In the genomic region with DNA sequence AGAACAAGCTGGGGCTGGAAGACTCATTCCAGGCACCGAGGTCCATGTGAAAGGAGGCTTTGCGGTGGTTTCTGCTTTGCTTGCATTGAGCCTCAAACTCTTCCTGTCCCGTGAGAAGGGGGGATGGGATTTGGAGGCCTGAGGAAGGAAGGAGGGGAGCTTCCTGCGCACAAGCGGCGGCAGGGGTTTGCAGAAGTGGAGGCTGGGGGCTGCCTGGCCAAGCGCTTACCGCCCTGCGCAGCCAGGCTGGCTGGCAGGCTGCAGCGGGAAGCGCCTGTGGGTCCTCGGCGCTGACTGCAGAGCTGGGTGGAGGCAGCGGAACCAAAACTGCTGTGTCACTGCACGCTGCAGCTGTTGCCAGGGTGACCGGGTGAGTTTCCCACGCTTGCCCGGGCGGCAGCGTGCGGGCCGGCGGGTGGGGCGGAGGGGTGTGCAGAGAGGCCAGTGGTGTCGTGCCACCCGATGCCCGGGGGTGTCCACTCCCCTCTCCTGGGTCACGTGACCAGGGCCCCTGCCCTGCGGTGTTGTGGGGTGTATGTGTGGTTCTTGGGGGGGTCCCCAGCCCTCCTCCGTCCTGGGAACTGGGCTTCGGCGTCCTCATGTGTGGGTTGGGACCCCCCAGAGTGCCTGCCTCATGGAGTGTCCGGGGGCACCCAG, we compare ENCODE assay signal across 8 cellular contexts.
DNase-seq lines count a peak whose midpoint lies in the region; ATAC-seq and TF ChIP-seq lines count a peak whose summit lies in the region.

No MANE protein-coding gene starts in this region.

- no peaks in the 10 kb centered on the region for H3K9me3 Mint-ChIP-seq in CD8-positive, alpha-beta memory T cell

- no peaks in the 10 kb centered on the region for H3K9me3 ChIP-seq in CD8-positive, alpha-beta memory T cell (ENCODE audit: low read length)
- no peaks in the 10 kb centered on the region for H3K9me3 ChIP-seq in neutrophil
- no peaks in the 10 kb centered on the region for H3K9me3 ChIP-seq in stomach smooth muscle (ENCODE audit: control insufficient read depth in 2 of 2, low read length in 2 of 2)

- H3K27ac ChIP-seq in CD8-positive, alpha-beta memory T cell (ENCODE audit: low read depth, low read length): peak overlapping the region; percentile 29
- H3K27ac ChIP-seq in neutrophil (peak overlapping the region; percentile 100), stomach smooth muscle (ENCODE audit: low read length) (peak overlapping the region; percentile 24)

- H3K4me1 ChIP-seq in CD8-positive, alpha-beta memory T cell (ENCODE audit: insufficient read depth, low read length): peaks cover 52% of the 10 kb centered on the region
- H3K4me1 ChIP-seq in neutrophil (ENCODE audit: control insufficient read depth in 1 of 2, insufficient read depth in 1 of 2, low read depth in 1 of 2, low read length in 1 of 2) (peaks cover 98 to 100% of the 10 kb centered on the region in 2 experiments), stomach smooth muscle (ENCODE audit: control insufficient read depth, insufficient read depth, low read length) (peaks cover 94% of the 10 kb centered on the region)

- peak overlapping the region in 7 of 8 donors; percentile 29 to 88 (median 69) for H3K27ac Mint-ChIP-seq in CD8-positive, alpha-beta memory T cell

- 0 out of 2 replicates have a peak, but pooled peaks have one; percentile 17 for TF ChIP-seq POLR2A in Raji (IDR thresholded peaks at IDR 0.05; ENCODE audit: insufficient read depth, low read depth, low read length)

- peaks cover 0 to 3% of the 10 kb centered on the region in 2 donors for H3K27me3 Mint-ChIP-seq in CD8-positive, alpha-beta memory T cell

- H3K4me1 Mint-ChIP-seq in CD8-positive, alpha-beta memory T cell: peaks cover 30 to 56% (median 37%) of the 10 kb centered on the region in 3 donors

- POLR2A ChIA-PET in CD8-positive, alpha-beta memory T cell (lab: Charles Lee): interaction anchor here (0.7 to 1.1 kb wide), 2 partner anchors 15 to 243 kb away, joined by 3 read pairs; a partner anchor contains a TSS

- peak overlapping the region; percentile 28 to 42 for H3K9ac ChIP-seq in stomach smooth muscle (ENCODE audit: low read length in 2 of 2)

- TF ChIP-seq CTCF in foreskin fibroblast (IDR thresholded peaks at IDR 0.05; ENCODE audit: low read depth, low read length): no peak
- peak; percentile 70 for TF ChIP-seq CTCF in neutrophil (IDR thresholded peaks at IDR 0.05)

- H3K4me3 ChIP-seq in CD8-positive, alpha-beta memory T cell (ENCODE audit: low read length): peak overlapping the region; percentile 58
- H3K4me3 ChIP-seq in foreskin fibroblast (ENCODE audit: low read depth in 1 of 2, low read length in 2 of 2) (peak overlapping the region; percentile 13 to 39), neutrophil (ENCODE audit: low read depth in 1 of 2, low read length in 1 of 2) (peak overlapping the region; percentile 63 to 67), stomach smooth muscle (ENCODE audit: low read length in 2 of 2) (peak overlapping the region; percentile 68 to 69)

- peak overlapping the region; percentile 37 to 81 (median 78) for H3K4me3 Mint-ChIP-seq in CD8-positive, alpha-beta memory T cell

- peak; percentile 65 to 84 (median 69) for DNase-seq in CD8-positive, alpha-beta memory T cell
- DNase-seq in HUDEP-2 (lab: John Stamatoyannopoulos, UW; ENCODE audit: unreplicated experiment in 76 of 76): peak in 72 of 76 experiments; percentile 34 to 90 (median 78)
- peak; percentile 92 for DNase-seq in activated effector memory CD4-positive, alpha-beta T cell treated with anti-CD3 and anti-CD28 coated beads, Interleukin-2, amount 50 U/mL, for 16 hours
- peak; percentile 88 to 95 for DNase-seq in foreskin fibroblast

- H3K27me3 ChIP-seq in CD8-positive, alpha-beta memory T cell (ENCODE audit: insufficient read depth, low read length, poor library complexity, severe bottlenecking): no peaks in the 10 kb centered on the region
- H3K27me3 ChIP-seq in neutrophil: no peaks in the 10 kb centered on the region
- no peaks in the 10 kb centered on the region for H3K27me3 ChIP-seq in stomach smooth muscle (ENCODE audit: control insufficient read depth in 1 of 2, insufficient read depth in 2 of 2, low read length in 2 of 2)

- ATAC-seq in GM19467 (IDR thresholded peaks at IDR 0.05; ENCODE audit: unreplicated experiment): peak; percentile 65

- CTCF ChIA-PET in CD8-positive, alpha-beta memory T cell (lab: Charles Lee): interaction anchor here (1.0 to 3.0 kb wide), 4 partner anchors 10 to 237 kb away, joined by 3 to 11 read pairs (median 8); no protein-coding TSS in a partner anchor

- peaks cover 3 to 7% (median 3%) of the 10 kb centered on the region in 3 donors for H3K36me3 Mint-ChIP-seq in CD8-positive, alpha-beta memory T cell

- no peaks in the 10 kb centered on the region for H3K36me3 ChIP-seq in CD8-positive, alpha-beta memory T cell (ENCODE audit: insufficient read depth, low read length)
- peaks cover 49% of the 10 kb centered on the region for H3K36me3 ChIP-seq in neutrophil
- H3K36me3 ChIP-seq in stomach smooth muscle (ENCODE audit: control insufficient read depth in 2 of 2, insufficient read depth in 2 of 2, low read length in 2 of 2): peaks cover 3 to 4% of the 10 kb centered on the region in 2 donors

Comparison
In these comparisons a context has a peak if more than half of its experiments do, and no peak if none do; other contexts are left out.
1. Peak in every context shown above with its lines: DNase-seq, ATAC-seq, H3K4me3 ChIP-seq and H3K27ac ChIP-seq.
2. H3K27ac ChIP-seq: peak in every context shown above with its lines; median percentile 100 in neutrophil; 29 in CD8-positive, alpha-beta memory T cell; 24 in stomach smooth muscle.